In genomic region chr4:7155611-7156071, GRCh38 we compare ENCODE assay signal across 15 cellular contexts. TPM values are rescaled to one million over a fixed set of nuclear protein-coding genes. Genes with fewer than 3 reads are reported as not detected.
DNase-seq lines count a peak whose midpoint lies in the region; ATAC-seq and TF ChIP-seq lines count a peak whose summit lies in the region.
"Had no signal": no experiment of that assay in that cellular context is flagged by ENCODE, and none has a peak within 500 bp of the region (broad histone marks: within the 10 kb centered on the region; RNA-seq: fewer than 3 reads in every experiment).

No MANE protein-coding gene starts in this region.

- H3K79me2 ChIP-seq in GM23338 (replicated peaks; ENCODE audit: insufficient read depth): no peaks in the 10 kb centered on the region

- H3K36me3 ChIP-seq in GM23338 (ENCODE audit: insufficient read depth): no peaks in the 10 kb centered on the region

- H3K36me3 Mint-ChIP-seq in GM23338 (ENCODE audit: low read depth): no peaks in the 10 kb centered on the region

- peaks cover 3% of the 10 kb centered on the region; the same call in 2 of the 3 replicates for H3K4me1 Mint-ChIP-seq in GM23338

- TF ChIP-seq CTCF in GM23338 (conservative IDR thresholded peaks at IDR 0.05; ENCODE audit: low read depth in 2 of 2) (no peak), foreskin keratinocyte (conservative IDR thresholded peaks at IDR 0.05) (peak; percentile 16)

- ATAC-seq in GM23338 (peak; percentile 17; the same call in 2 of the 3 replicates), foreskin keratinocyte (peak; percentile 71), HG03457 (IDR thresholded peaks at IDR 0.05; ENCODE audit: unreplicated experiment) (no peak), HG03280 (IDR thresholded peaks at IDR 0.05; ENCODE audit: unreplicated experiment) (no peak)

- no peaks in the 10 kb centered on the region for H3K9me2 ChIP-seq in GM23338 (ENCODE audit: insufficient read depth)

- H3K27ac ChIP-seq in GM23338 (ENCODE audit: low read depth) (no peak overlapping the region), foreskin keratinocyte (no peak overlapping the region)
- H3K27ac ChIP-seq: dorsolateral prefrontal cortex had no signal

- H3K27me3 ChIP-seq in GM23338 (ENCODE audit: insufficient read depth) (no peaks in the 10 kb centered on the region), foreskin keratinocyte (peaks cover 20% of the 10 kb centered on the region)
- H3K27me3 ChIP-seq: dorsolateral prefrontal cortex had no signal

- no peak overlapping the region for H3K27ac Mint-ChIP-seq in GM23338
- H3K27ac Mint-ChIP-seq: CD4-positive, alpha-beta T cell; T-helper 1 cell treated with Interleukin-12 subunit alpha and Interleukin-12 subunit beta and Interleukin-4 antibody, amounts not matched to agents 30 μg/mL and 1 μg/mL, for 36 hours had no signal

- H3K4me3 Mint-ChIP-seq in GM23338: no peak overlapping the region
- H3K4me3 Mint-ChIP-seq: CD4-positive, alpha-beta T cell; T-helper 1 cell treated with Interleukin-12 subunit alpha and Interleukin-12 subunit beta and Interleukin-4 antibody, amounts not matched to agents 30 μg/mL and 1 μg/mL, for 36 hours had no signal

- no peak overlapping the region for H3K4me2 ChIP-seq in GM23338

- no peak overlapping the region for H3K4me3 ChIP-seq in GM23338
- H3K4me3 ChIP-seq: dorsolateral prefrontal cortex had no signal

- DNase-seq in GM23338 (ENCODE audit: low spot score) (no peak), amniotic epithelial cell (ENCODE audit: low read depth) (peak; percentile 70), foreskin keratinocyte (peak; percentile 47 to 78), posterior vena cava (ENCODE audit: low spot score) (peak; percentile 66), HT-29 (ENCODE audit: low spot score) (no peak)
- DNase-seq in activated T-cell treated with anti-CD3 and anti-CD28 coated beads, Interleukin-2, amount 50 U/mL, for 48 hours: no peak
- DNase-seq: activated CD4-positive, alpha-beta T cell treated with anti-CD3 and anti-CD28 coated beads, Interleukin-2, amount 50 U/mL, for 4 hours; activated naive CD4-positive, alpha-beta T cell treated with anti-CD3 and anti-CD28 coated beads, Interleukin-2, amount 50 U/mL, for 16 hours; CD4-positive, alpha-beta T cell; midbrain; OCI-M1 had no signal

- H2AFZ ChIP-seq in GM23338: 0 out of 2 replicates have a peak overlapping the region, but pooled peaks have one; percentile 14

- H3K9me3 Mint-ChIP-seq in GM23338: no peaks in the 10 kb centered on the region
- H3K9me3 Mint-ChIP-seq: CD4-positive, alpha-beta T cell; T-helper 1 cell treated with Interleukin-12 subunit alpha and Interleukin-12 subunit beta and Interleukin-4 antibody, amounts not matched to agents 30 μg/mL and 1 μg/mL, for 36 hours had no signal

- H3K4me1 ChIP-seq in GM23338 (ENCODE audit: insufficient read depth): no peaks in the 10 kb centered on the region
- peaks cover 5% of the 10 kb centered on the region for H3K4me1 ChIP-seq in foreskin keratinocyte

- H3F3A ChIP-seq in GM23338 (replicated peaks; ENCODE audit: low read depth): no peaks in the 10 kb centered on the region

- peaks cover 15% of the 10 kb centered on the region for H3K27me3 Mint-ChIP-seq in GM23338 (ENCODE audit: insufficient read depth, low read depth, poor library complexity)

- H4K20me1 ChIP-seq in GM23338 (replicated peaks; ENCODE audit: insufficient read depth): no peaks in the 10 kb centered on the region

- intact Hi-C loops in posterior vena cava (cut with DNase I): loop anchor here in 1 of 2 donors (1.0 kb wide), 1 partner anchor 33 kb away; no protein-coding TSS in a partner anchor

TF ChIP-seq in GM23338, 12 proteins besides CTCF, POLR2A, EP300 and RAD21:
- TF ChIP-seq CREB1 (CRISPR knock-in tag; IDR thresholded peaks at IDR 0.05; ENCODE audit: low read depth): no peak
- no peak for TF ChIP-seq ZNF114 (CRISPR knock-in tag; IDR thresholded peaks at IDR 0.05)
- no peak for TF ChIP-seq ZNF331 (CRISPR knock-in tag; IDR thresholded peaks at IDR 0.05; ENCODE audit: low read depth)
- no peak for TF ChIP-seq EZH2 (IDR thresholded peaks at IDR 0.05; ENCODE audit: low read depth, unreplicated experiment)
- no peak for TF ChIP-seq ZNF462 (CRISPR knock-in tag; IDR thresholded peaks at IDR 0.05)
TF ChIP-seq in GM23338: peak in this region for 0.

RNA-seq across cellular contexts. Expression of gene SORCS2, which starts 36.7 kb away (rescaled TPM):
- 2.4 and 8.3 TPM in 2 replicates for total RNA-seq in GM23338 (2014; rRNA removed; shearing (Covaris generic))
- polyA plus RNA-seq in GM23338 (2016; fragmentation: Nextera tagmentation; extraction: Ambion mirVana) (0.30 and 0.47 TPM in 2 replicates), foreskin keratinocyte (0.04 and 0.11 TPM in 2 replicates)
- total RNA-seq in foreskin keratinocyte (0.03 and 0.04 TPM in 2 replicates), posterior vena cava (10 to 100 TPM in 1 of 2 donors, 1 to 10 TPM in 1; 5.0 to 11.9 TPM)
- total RNA-seq in HT-29 (2014; rRNA removed; shearing (Covaris generic)): not detected in 2 replicates
- total RNA-seq: CD4-positive, alpha-beta T cell had no signal

Comparison
In these comparisons a context has a peak if more than half of its experiments do, and no peak if none do; other contexts are left out.
1. ATAC-seq: peak in GM23338 (single experiment) and foreskin keratinocyte (single experiment); none in HG03457 (single experiment) and HG03280 (single experiment).
2. DNase-seq: peak in amniotic epithelial cell (single experiment), foreskin keratinocyte (2 of 2) and posterior vena cava (single experiment); none in GM23338 (single experiment), activated T-cell treated with anti-CD3 and anti-CD28 coated beads, Interleukin-2, amount 50 U/mL, for 48 hours (0 of 2) and HT-29 (single experiment).